In the genomic region with DNA sequence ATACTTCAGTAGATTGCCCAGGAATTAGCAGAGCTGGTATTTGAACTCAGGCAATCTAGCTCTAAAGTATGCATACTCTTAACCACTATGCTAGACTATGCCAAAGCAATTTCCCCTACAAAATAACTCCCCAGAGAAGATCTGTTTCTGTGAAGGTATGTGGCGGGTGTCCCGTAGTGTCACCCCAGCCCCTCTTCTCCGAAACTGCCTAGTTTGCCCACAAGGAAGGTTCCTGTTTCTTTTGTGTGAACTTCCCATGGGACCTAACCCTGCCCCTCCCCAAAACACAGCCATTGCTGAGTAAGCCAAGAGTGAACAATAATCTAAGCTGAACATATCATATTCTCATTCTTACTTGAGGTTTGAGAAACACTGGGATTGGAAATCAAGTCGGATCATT, we compare ENCODE assay signal across 27 cellular contexts.
"Had no signal": no experiment of that assay in that cellular context is flagged by ENCODE, and none has a peak within 500 bp of the region (broad histone marks: within the 10 kb centered on the region; RNA-seq: fewer than 3 reads in every experiment).

No MANE protein-coding gene starts in this region.

- ATAC-seq: gastrocnemius medialis, left ventricle myocardium superior, T-helper 17 cell had no signal

- H3K4me1 ChIP-seq: breast epithelium, esophagus squamous epithelium, gastrocnemius medialis, prostate gland, thyroid gland had no signal

- FAIRE-seq: colon had no signal

- H3K36me3 ChIP-seq: breast epithelium, esophagus squamous epithelium, gastrocnemius medialis, neutrophil, ovary, prostate gland, thyroid gland had no signal

- H3K9me3 Mint-ChIP-seq: activated T-cell treated with anti-CD3 and anti-CD28 coated beads, Interleukin-2, amount 50 U/mL, for 24 hours had no signal

- DNase-seq: activated CD4-positive, alpha-beta T cell treated with anti-CD3 and anti-CD28 coated beads for 4 hours; activated CD4-positive, CD25-positive, alpha-beta regulatory T cell; activated CD8-positive, alpha-beta memory T cell treated with anti-CD3 and anti-CD28 coated beads for 24 hours; activated CD8-positive, alpha-beta memory T cell treated with anti-CD3 and anti-CD28 coated beads, Interleukin-2, amount 50 U/mL, for 4 hours; activated naive CD4-positive, alpha-beta T cell treated with Interleukin-2 at 50 U/mL for 16 hours; activated naive CD8-positive, alpha-beta T cell treated with anti-CD3 and anti-CD28 coated beads, Interleukin-2, amount 10 ng/mL, durations not matched to agents 7 days and 5 days; activated T-cell treated with anti-CD3 and anti-CD28 coated beads, Interleukin-2, amount 50 U/mL, for 24 hours; amniotic stem cell; esophagus squamous epithelium; gastrocnemius medialis; hypothalamus; left ventricle myocardium superior; mammary epithelial cell; ovary; stimulated activated CD4-positive, alpha-beta T cell treated with anti-CD3 and anti-CD28 coated beads, Interleukin-2, amount 100 ng/mL, for 48 hours; stimulated activated CD8-positive, alpha-beta memory T cell treated with anti-CD3 and anti-CD28 coated beads, Interleukin-4, amount 100 ng/mL, for 48 hours; stimulated activated naive CD8-positive, alpha-beta T cell treated with anti-CD3 and anti-CD28 coated beads, Interleukin-15, Interleukin-2, amounts not matched to agents 100 U/mL and 50 U/mL, for 24 hours; T-helper 17 cell; thyroid gland had no signal

- H3K27ac Mint-ChIP-seq: activated T-cell treated with anti-CD3 and anti-CD28 coated beads, Interleukin-2, amount 50 U/mL, for 24 hours; activated T-helper 2 cell treated with anti-CD3 and anti-CD28 coated beads, Interferon-gamma antibody, Interleukin-2, Interleukin-4, amounts not matched to agents 10 μg/mL and 5 μg/mL and 100 μg/mL, durations not matched to agents 14 hours and 24 hours and 36 hours; mesothelial cell of epicardium; nephron; T-helper 17 cell had no signal

- H3K4me3 Mint-ChIP-seq: activated naive CD8-positive, alpha-beta T cell treated with anti-CD3 and anti-CD28 coated beads, Interleukin-2, amount 10 ng/mL, durations not matched to agents 7 days and 5 days; activated T-cell treated with anti-CD3 and anti-CD28 coated beads, Interleukin-2, amount 50 U/mL, for 24 hours; central memory CD8-positive, alpha-beta T cell; mesothelial cell of epicardium; nephron; T-helper 17 cell had no signal

- H3K27me3 Mint-ChIP-seq: activated naive CD8-positive, alpha-beta T cell treated with anti-CD3 and anti-CD28 coated beads, Interleukin-2, amount 10 ng/mL, durations not matched to agents 7 days and 5 days; activated T-cell treated with anti-CD3 and anti-CD28 coated beads, Interleukin-2, amount 50 U/mL, for 24 hours; central memory CD8-positive, alpha-beta T cell; T-helper 17 cell had no signal

- H3K9me3 ChIP-seq: gastrocnemius medialis, neutrophil, ovary, prostate gland, thyroid gland had no signal

- H3K27ac ChIP-seq: breast epithelium, esophagus squamous epithelium, gastrocnemius medialis, neutrophil, ovary, prostate gland, thyroid gland had no signal

- H3K27me3 ChIP-seq: breast epithelium, esophagus squamous epithelium, gastrocnemius medialis, neutrophil, ovary, thyroid gland had no signal

- H3K4me1 Mint-ChIP-seq: mesothelial cell of epicardium, nephron had no signal

- H3K4me3 ChIP-seq: breast epithelium, esophagus squamous epithelium, gastrocnemius medialis, ovary, prostate gland, thyroid gland had no signal
